Comparison of ENCODE assay signal across 9 cellular contexts in genomic region chr4:2763511-2763967, GRCh38. TPM values are rescaled to one million over a fixed set of nuclear protein-coding genes. Genes with fewer than 3 reads are reported as not detected.
A peak's percentile ranks its signal among the peaks of the same experiment; 100 is the strongest.
DNase-seq lines count a peak whose midpoint lies in the region; ATAC-seq, FAIRE-seq and TF ChIP-seq lines count a peak whose summit lies in the region.
"Had no signal": no experiment of that assay in that cellular context is flagged by ENCODE, and none has a peak within 500 bp of the region (broad histone marks: within the 10 kb centered on the region; RNA-seq: fewer than 3 reads in every experiment).

No MANE protein-coding gene starts in this region.

- ATAC-seq in SK-N-SH treated with all-trans-retinoic acid at 6 μM for 48 hours (no peak), GM12878 (no peak), left lung (no peak), thoracic aorta (ENCODE audit: insufficient number of reproducible peaks, low FRiP score, low read depth) (no peak), HG03045 (IDR thresholded peaks at IDR 0.05; ENCODE audit: unreplicated experiment) (no peak)

- H3K4me2 ChIP-seq in SK-N-SH (no peak overlapping the region), GM12878 (ENCODE audit: control insufficient read depth, insufficient read depth) (peak overlapping the region; percentile 88)

- H3K4me3 ChIP-seq in SK-N-SH (ENCODE audit: low read depth in 2 of 2, low read length in 1 of 2) (no peak overlapping the region), GM12878 (peak overlapping the region; percentile 64; the same call in 1 of the 2 replicates), left lung (peak overlapping the region; percentile 32 to 34), thoracic aorta (peak overlapping the region; percentile 86)

- RAD21 ChIA-PET in GM12878 (lab: Charles Lee; ENCODE audit: unreplicated experiment): interaction anchor here (0.6 to 3.8 kb wide), 13 partner anchors 11 to 276 kb away, joined by 3 to 21 read pairs (median 5); partner anchors contain the start of genes GRK4 and NOP14

- no peak for TF ChIP-seq POLR2A in GM12878 (IDR thresholded peaks at IDR 0.05; ENCODE audit: low read depth, low read length)

- H3K27me3 ChIP-seq in SK-N-SH (ENCODE audit: insufficient read depth) (no peaks in the 10 kb centered on the region), GM12878 (replicated peaks in 1 of 2; ENCODE audit: control insufficient read depth in 2 of 2, insufficient read depth in 2 of 2, low read length in 1 of 2) (no peaks in the 10 kb centered on the region), left lung (no peaks in the 10 kb centered on the region), thoracic aorta (replicated peaks; ENCODE audit: insufficient read depth) (no peaks in the 10 kb centered on the region)

- TF ChIP-seq EP300 in SK-N-SH (IDR thresholded peaks at IDR 0.05; ENCODE audit: borderline replicate concordance in 1 of 2, low read depth in 1 of 2, low read length in 1 of 2) (no peak), GM12878 (IDR thresholded peaks at IDR 0.05; ENCODE audit: borderline replicate concordance in 1 of 2, control insufficient read depth in 1 of 2, low read depth in 2 of 2, low read length in 2 of 2) (no peak)

- H3K4me1 ChIP-seq in SK-N-SH (ENCODE audit: control insufficient read depth in 1 of 2, insufficient read depth in 2 of 2, low read depth in 1 of 2, low read length in 1 of 2) (peaks cover 0 to 15% of the 10 kb centered on the region in 2 experiments; a peak in 1 of 4 replicates), GM12878 (ENCODE audit: control insufficient read depth, insufficient read depth, low read length) (peaks cover 11% of the 10 kb centered on the region), left lung (peaks cover 0 to 14% of the 10 kb centered on the region in 2 donors), thoracic aorta (ENCODE audit: control insufficient read depth in 1 of 2, low read depth in 2 of 2) (peaks cover 0 to 4% of the 10 kb centered on the region in 2 donors)

- H3K36me3 ChIP-seq in SK-N-SH (replicated peaks in 1 of 2; ENCODE audit: control insufficient read depth in 1 of 2, insufficient read depth in 2 of 2, low read length in 1 of 2) (no peaks in the 10 kb centered on the region), GM12878 (ENCODE audit: control insufficient read depth in 2 of 2, insufficient read depth in 2 of 2, low read length in 1 of 2) (no peaks in the 10 kb centered on the region), left lung (no peaks in the 10 kb centered on the region), thoracic aorta (no peaks in the 10 kb centered on the region)

- SMC1A ChIA-PET in GM12878 (lab: Charles Lee; ENCODE audit: uncharacterized antibody, unreplicated experiment): interaction anchor here (0.6 to 2.8 kb wide), 14 partner anchors 15 to 226 kb away, joined by 3 to 9 read pairs (median 4); partner anchors contain the start of genes GRK4 and NOP14

- BruUV-seq in GM12878 (replicated peaks; lab: Mats Ljungman, UMichigan): no TSS peak

- no peak overlapping the region for H3K9ac ChIP-seq in SK-N-SH
- no peak overlapping the region for H3K9ac ChIP-seq in GM12878 (ENCODE audit: control insufficient read depth, insufficient read depth, low read length)

- TF ChIP-seq CTCF in SK-N-SH (IDR thresholded peaks at IDR 0.05): no peak
- no peak for TF ChIP-seq CTCF in GM12878 (IDR thresholded peaks at IDR 0.05 in 2 of 3, conservative IDR thresholded peaks at IDR 0.05 in 1 of 3; ENCODE audit: control insufficient read depth in 2 of 3, extremely low read depth in 1 of 3, insufficient read depth in 1 of 3, low read depth in 3 of 3, low read length in 3 of 3)
- no peak for TF ChIP-seq CTCF in left lung (IDR thresholded peaks at IDR 0.05)
- no peak for TF ChIP-seq CTCF in thoracic aorta (IDR thresholded peaks at IDR 0.05)

- H3K27ac ChIP-seq in SK-N-SH (ENCODE audit: low read depth in 2 of 2, low read length in 1 of 2): no peak overlapping the region
- no peak overlapping the region for H3K27ac ChIP-seq in GM12878 (ENCODE audit: control insufficient read depth, insufficient read depth)
- H3K27ac ChIP-seq in left lung: peak overlapping the region; percentile 53 to 54
- peak overlapping the region; percentile 67 to 82 for H3K27ac ChIP-seq in thoracic aorta
- H3K27ac ChIP-seq: 22Rv1 had no signal

- CTCF ChIA-PET in SK-N-SH (lab: Yijun Ruan, JAX): interaction anchor here (1.4 kb wide), 1 partner anchor 35 kb away, joined by 4 read pairs; no protein-coding TSS in a partner anchor
- CTCF ChIA-PET in GM12878 (lab: Yijun Ruan, JAX): interaction anchor here (0.6 to 3.5 kb wide), 19 partner anchors 13 to 215 kb away, joined by 3 to 22 read pairs (median 4); no protein-coding TSS in a partner anchor

- H3K79me2 ChIP-seq in SK-N-SH (ENCODE audit: insufficient read depth) (no peaks in the 10 kb centered on the region), GM12878 (ENCODE audit: control insufficient read depth, insufficient read depth, low read length) (no peaks in the 10 kb centered on the region)

- TF ChIP-seq RAD21 in SK-N-SH (IDR thresholded peaks at IDR 0.05; ENCODE audit: low read length) (no peak), GM12878 (IDR thresholded peaks at IDR 0.05; ENCODE audit: insufficient read depth, low read depth, low read length) (no peak)

- H2AFZ ChIP-seq in SK-N-SH (ENCODE audit: low read depth) (no peak overlapping the region), GM12878 (ENCODE audit: control insufficient read depth, low read depth, low read length) (peak overlapping the region; percentile 80)

- FAIRE-seq in GM12878 (lab: Jason Lieb, UNC): no peak

- peak; percentile 22 for DNase-seq in SK-N-SH
- DNase-seq in GM12878 (ENCODE audit: low read depth, low spot score): no peak
- peak in 1 of 2 donors; percentile 70 for DNase-seq in left lung
- no peak for DNase-seq in thoracic aorta (ENCODE audit: low spot score)
- DNase-seq in NCI-H2081 (lab: John Stamatoyannopoulos, UW): no peak
- no peak for DNase-seq in NCI-H1417 treated with DMSO at 0.1 percent for 48 hours (lab: John Stamatoyannopoulos, UW)

- POLR2A ChIA-PET in SK-N-SH (lab: Yijun Ruan, JAX) (interaction anchor here (0.7 kb wide), 1 partner anchor 171 kb away, joined by 3 read pairs; no protein-coding TSS in a partner anchor), GM12878 (lab: Charles Lee) (interaction anchor here (0.9 to 1.0 kb wide), 2 partner anchors 18 to 22 kb away, joined by 3 to 5 read pairs; no protein-coding TSS in a partner anchor)

- intact Hi-C loops in GM12878 (cut with micrococcal nuclease; ENCODE audit: unreplicated experiment): loop anchor here (5.0 to 10.0 kb wide), 4 partner anchors 49 to 281 kb away; partner anchors contain the start of genes GRK4 and NOP14
- intact Hi-C loops in left lung (cut with DNase I): loop anchor here in 1 of 2 donors (10.0 kb wide), 1 partner anchor 171 kb away; no protein-coding TSS in a partner anchor

- H4K20me1 ChIP-seq in SK-N-SH (ENCODE audit: insufficient read depth) (no peaks in the 10 kb centered on the region), GM12878 (ENCODE audit: control insufficient read depth, insufficient read depth) (no peaks in the 10 kb centered on the region)

- in situ Hi-C loops in GM12878 (cut with MboI): loop anchor here (25.0 kb wide), 1 partner anchor 174 kb away; no protein-coding TSS in a partner anchor

- H3F3A ChIP-seq in SK-N-SH (replicated peaks; ENCODE audit: insufficient read depth): peaks cover 3% of the 10 kb centered on the region

- H3K9me2 ChIP-seq in SK-N-SH: no peaks in the 10 kb centered on the region

- WGBS in SK-N-SH (ENCODE audit: low lambda C conversion rate): 94% methylated on average over 16 of the region's 23 CpGs
- 65% methylated on average over 22 of the region's 23 CpGs for WGBS in GM12878 (ENCODE audit: insufficient coverage, insufficient replicate concordance, low lambda C conversion rate, missing lambda C conversion rate)

- H3K9me3 ChIP-seq in SK-N-SH (no peaks in the 10 kb centered on the region), GM12878 (replicated peaks; ENCODE audit: control insufficient read depth, insufficient read depth, low read length) (no peaks in the 10 kb centered on the region), left lung (no peaks in the 10 kb centered on the region), thoracic aorta (no peaks in the 10 kb centered on the region)

RNA-seq across cellular contexts. Expression of gene TNIP2, which starts 7.4 kb away (rescaled TPM):
- 68.2 and 78.9 TPM in 2 replicates for polyA plus RNA-seq in SK-N-SH (2012; rRNA removed)
- polyA plus RNA-seq in SK-N-SH (2012; cell fraction: cytosol; rRNA removed): 47.4 and 57.1 TPM in 2 replicates
- polyA plus RNA-seq in SK-N-SH (2012; cell fraction: nucleus; rRNA removed): 175 and 261 TPM in 2 replicates
- total RNA-seq in GM12878 (2013; cell fraction: nucleolus; rRNA removed): 48.2 and 58.3 TPM in 2 replicates
- total RNA-seq in GM12878 (2014; rRNA removed): 55.0 and 59.8 TPM in 2 replicates
- 29.1 and 29.8 TPM in 2 replicates for total RNA-seq in GM12878 (2014; rRNA removed; fragmentation: Illumina TruSeq; extraction: Trizol)
- 62.9 and 64.8 TPM in 2 replicates for total RNA-seq in GM12878 (2021)
- polyA plus RNA-seq in GM12878 (2011; ENCODE audit: low read depth): 29.9 TPM
- 27.9 and 42.0 TPM in 2 replicates for polyA plus RNA-seq in GM12878 (2011; rRNA removed)
- 41.0 and 63.7 TPM in 2 replicates for polyA plus RNA-seq in GM12878 (2011; cell fraction: cytosol; rRNA removed)
- 126 and 142 TPM in 2 replicates for polyA plus RNA-seq in GM12878 (2011; cell fraction: nucleus; rRNA removed)
- polyA plus RNA-seq in GM12878 (2012): 48.8 and 57.0 TPM in 2 replicates
- polyA plus RNA-seq in GM12878 (2014; fragmentation: Illumina TruSeq; extraction: Trizol): 7.1 and 21.4 TPM in 2 replicates
- polyA plus RNA-seq in GM12878 (2014; fragmentation: Nextera tagmentation; extraction: Ambion mirVana): 1 to 10 TPM; 1.4 to 3.4 TPM
- 64.9 and 68.5 TPM in 2 replicates for polyA plus RNA-seq in GM12878 (2014; rRNA removed)
- 10 to 100 TPM; 49.1 to 59.0 TPM for polyA plus RNA-seq in GM12878 (2016; fragmentation: Nextera tagmentation; extraction: Ambion mirVana)
- polyA minus RNA-seq in GM12878 (2011; rRNA and poly(A)+ RNA removed): 19.1 and 31.1 TPM in 2 replicates
- 13.6 and 13.8 TPM in 2 replicates for polyA minus RNA-seq in GM12878 (2011; cell fraction: cytosol; rRNA and poly(A)+ RNA removed)
- polyA minus RNA-seq in GM12878 (2011; cell fraction: nucleus; rRNA and poly(A)+ RNA removed): 17.2 and 30.8 TPM in 2 replicates
- 10 to 100 TPM; 32.9 to 46.5 TPM for total RNA-seq in left lung
- 10 to 100 TPM; 67.3 to 84.8 TPM for total RNA-seq in thoracic aorta

RNA-seq across cellular contexts. Expression of gene SH3BP2, which starts 29.3 kb away (rescaled TPM):
- polyA plus RNA-seq in SK-N-SH (2012; rRNA removed) (25.2 and 26.8 TPM in 2 replicates), GM12878 (2011; rRNA removed) (18.0 and 37.1 TPM in 2 replicates), GM12878 (2014; fragmentation: Illumina TruSeq; extraction: Trizol) (7.8 and 18.3 TPM in 2 replicates), GM12878 (2014; fragmentation: Nextera tagmentation; extraction: Ambion mirVana) (1 to 10 TPM; 1.1 TPM), GM12878 (2014; rRNA removed) (54.7 and 57.8 TPM in 2 replicates), GM12878 (2016; fragmentation: Nextera tagmentation; extraction: Ambion mirVana) (10 to 100 TPM; 23.0 to 24.8 TPM)
- 5.6 and 8.5 TPM in 2 replicates for polyA plus RNA-seq in SK-N-SH (2012; cell fraction: cytosol; rRNA removed)
- 132 and 143 TPM in 2 replicates for polyA plus RNA-seq in SK-N-SH (2012; cell fraction: nucleus; rRNA removed)
- 275 and 349 TPM in 2 replicates for total RNA-seq in GM12878 (2013; cell fraction: nucleolus; rRNA removed)
- total RNA-seq in GM12878 (2014; rRNA removed) (35.5 and 40.9 TPM in 2 replicates), GM12878 (2014; rRNA removed; fragmentation: Illumina TruSeq; extraction: Trizol) (17.5 and 19.0 TPM in 2 replicates), GM12878 (2021) (51.1 and 61.8 TPM in 2 replicates), left lung (100 to 1,000 TPM in 1 of 2 donors, 10 to 100 TPM in 1; 58.2 to 113 TPM), thoracic aorta (10 to 100 TPM; 56.0 to 61.7 TPM)
- 9.0 TPM for polyA plus RNA-seq in GM12878 (2011; ENCODE audit: low read depth)
- 35.7 and 42.6 TPM in 2 replicates for polyA plus RNA-seq in GM12878 (2011; cell fraction: cytosol; rRNA removed)
- 270 and 290 TPM in 2 replicates for polyA plus RNA-seq in GM12878 (2011; cell fraction: nucleus; rRNA removed)
- polyA plus RNA-seq in GM12878 (2012): 30.0 and 35.3 TPM in 2 replicates
- 72.7 and 138 TPM in 2 replicates for polyA minus RNA-seq in GM12878 (2011; rRNA and poly(A)+ RNA removed)
- 8.9 and 18.7 TPM in 2 replicates for polyA minus RNA-seq in GM12878 (2011; cell fraction: cytosol; rRNA and poly(A)+ RNA removed)
- 47.3 and 86.5 TPM in 2 replicates for polyA minus RNA-seq in GM12878 (2011; cell fraction: nucleus; rRNA and poly(A)+ RNA removed)

Comparison
In these comparisons a context has a peak if more than half of its experiments do, and no peak if none do; other contexts are left out.
1. H3K27ac ChIP-seq: peak in left lung (2 of 2) and thoracic aorta (2 of 2); none in SK-N-SH (0 of 2) and GM12878 (single experiment).
2. H3K4me3 ChIP-seq: peak in GM12878 (single experiment), left lung (2 of 2) and thoracic aorta (single experiment); none in SK-N-SH (0 of 2).